Comparison of ENCODE assay signal across 1 cellular context in the genomic region with DNA sequence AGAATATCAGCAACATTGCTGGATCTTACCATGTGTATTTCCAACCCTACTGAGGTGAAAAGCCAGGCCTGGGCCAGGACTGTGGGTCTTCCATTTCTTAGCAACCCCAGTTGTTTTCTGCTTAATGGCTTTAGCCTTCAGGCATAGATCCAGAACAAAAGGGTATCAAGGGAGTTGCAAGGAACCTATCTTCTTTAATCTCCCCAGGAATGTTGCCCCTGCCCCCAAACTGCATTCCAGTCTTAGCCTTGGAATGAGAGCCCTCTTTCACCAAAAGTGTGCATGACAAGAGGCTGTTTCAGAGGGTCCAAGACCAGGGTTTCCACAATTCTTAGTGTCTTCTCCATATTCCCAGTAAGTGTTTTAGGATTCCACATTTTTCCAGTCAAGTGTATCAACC.
A peak's percentile ranks its signal among the peaks of the same experiment; 100 is the strongest.
TF ChIP-seq lines count a peak whose summit lies in the region.

No MANE protein-coding gene starts in this region.

TF ChIP-seq in WTC11, 78 proteins besides CTCF, POLR2A, EP300 and RAD21:
- TF ChIP-seq SP1 (CRISPR knock-in tag; conservative IDR thresholded peaks at IDR 0.05) (no peak; the same call in 1 of the 2 replicates), FOXP4 (CRISPR knock-in tag; IDR thresholded peaks at IDR 0.05) (0 out of 2 replicates have a peak, but pooled peaks have one; percentile 81), TEAD4 (CRISPR knock-in tag; IDR thresholded peaks at IDR 0.05) (peak; percentile 98), TEAD1 (CRISPR knock-in tag; IDR thresholded peaks at IDR 0.05) (peak; percentile 99), PRRX2 (CRISPR knock-in tag; IDR thresholded peaks at IDR 0.05) (peak; percentile 53; the same call in 1 of the 2 replicates), ZBTB43 (CRISPR knock-in tag; IDR thresholded peaks at IDR 0.05) (peak; percentile 25; the same call in 1 of the 2 replicates), E2F1 (CRISPR knock-in tag; IDR thresholded peaks at IDR 0.05) (no peak), AR (CRISPR knock-in tag; IDR thresholded peaks at IDR 0.05) (no peak; the same call in 1 of the 2 replicates), ZNF425 (CRISPR knock-in tag; conservative IDR thresholded peaks at IDR 0.05) (0 out of 2 replicates have a peak, but pooled peaks have one; percentile 49)
- TF ChIP-seq, protein P1, sequence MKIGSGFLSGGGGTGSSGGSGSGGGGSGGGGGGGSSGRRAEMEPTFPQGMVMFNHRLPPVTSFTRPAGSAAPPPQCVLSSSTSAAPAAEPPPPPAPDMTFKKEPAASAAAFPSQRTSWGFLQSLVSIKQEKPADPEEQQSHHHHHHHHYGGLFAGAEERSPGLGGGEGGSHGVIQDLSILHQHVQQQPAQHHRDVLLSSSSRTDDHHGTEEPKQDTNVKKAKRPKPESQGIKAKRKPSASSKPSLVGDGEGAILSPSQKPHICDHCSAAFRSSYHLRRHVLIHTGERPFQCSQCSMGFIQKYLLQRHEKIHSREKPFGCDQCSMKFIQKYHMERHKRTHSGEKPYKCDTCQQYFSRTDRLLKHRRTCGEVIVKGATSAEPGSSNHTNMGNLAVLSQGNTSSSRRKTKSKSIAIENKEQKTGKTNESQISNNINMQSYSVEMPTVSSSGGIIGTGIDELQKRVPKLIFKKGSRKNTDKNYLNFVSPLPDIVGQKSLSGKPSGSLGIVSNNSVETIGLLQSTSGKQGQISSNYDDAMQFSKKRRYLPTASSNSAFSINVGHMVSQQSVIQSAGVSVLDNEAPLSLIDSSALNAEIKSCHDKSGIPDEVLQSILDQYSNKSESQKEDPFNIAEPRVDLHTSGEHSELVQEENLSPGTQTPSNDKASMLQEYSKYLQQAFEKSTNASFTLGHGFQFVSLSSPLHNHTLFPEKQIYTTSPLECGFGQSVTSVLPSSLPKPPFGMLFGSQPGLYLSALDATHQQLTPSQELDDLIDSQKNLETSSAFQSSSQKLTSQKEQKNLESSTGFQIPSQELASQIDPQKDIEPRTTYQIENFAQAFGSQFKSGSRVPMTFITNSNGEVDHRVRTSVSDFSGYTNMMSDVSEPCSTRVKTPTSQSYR (CRISPR knock-in tag; IDR thresholded peaks at IDR 0.05): 0 out of 2 replicates have a peak, but pooled peaks have one; percentile 71
